ENCODE assay signal across 1 cellular context in genomic region chr13:108705031-108705430, GRCh38.
TF ChIP-seq lines count a peak whose summit lies in the region.

No MANE protein-coding gene starts in this region.

TF ChIP-seq in HepG2, 621 proteins besides CTCF, POLR2A, EP300 and RAD21 (continued from another document and continues in another):
- TF ChIP-seq ZNF503 (CRISPR knock-in tag; IDR thresholded peaks at IDR 0.05) (no peak), MZF1 (CRISPR knock-in tag; IDR thresholded peaks at IDR 0.05; ENCODE audit: borderline replicate concordance) (no peak), MED8 (CRISPR knock-in tag; IDR thresholded peaks at IDR 0.05; ENCODE audit: insufficient replicate concordance) (no peak), SRF (IDR thresholded peaks at IDR 0.05; ENCODE audit: low read depth, low read length) (no peak), ARID4A (CRISPR knock-in tag; IDR thresholded peaks at IDR 0.05; ENCODE audit: borderline replicate concordance) (no peak), HES4 (CRISPR knock-in tag; IDR thresholded peaks at IDR 0.05; ENCODE audit: borderline replicate concordance) (no peak), MLLT10 (CRISPR knock-in tag; IDR thresholded peaks at IDR 0.05) (no peak), CEBPB (IDR thresholded peaks at IDR 0.05; ENCODE audit: borderline replicate concordance, low read depth, low read length) (peak; percentile 69; the same call in 1 of the 2 replicates), ZBED4 (CRISPR knock-in tag; IDR thresholded peaks at IDR 0.05; ENCODE audit: borderline replicate concordance) (no peak), STAG1 (CRISPR knock-in tag; IDR thresholded peaks at IDR 0.05) (no peak), ARID5B (CRISPR knock-in tag; IDR thresholded peaks at IDR 0.05) (0 out of 2 replicates have a peak, but pooled peaks have one; percentile 17), ZNF546 (CRISPR knock-in tag; conservative IDR thresholded peaks at IDR 0.05) (no peak), PRDM4 (CRISPR knock-in tag; IDR thresholded peaks at IDR 0.05; ENCODE audit: borderline replicate concordance) (no peak), NR2F6 (IDR thresholded peaks at IDR 0.05) (no peak), NR2F6 (CRISPR knock-in tag; IDR thresholded peaks at IDR 0.05) (0 out of 2 replicates have a peak, but pooled peaks have one; percentile 30), SATB2 (CRISPR knock-in tag; IDR thresholded peaks at IDR 0.05) (no peak), XRCC5 (optimal IDR thresholded peaks at IDR 0.05; ENCODE audit: low read length) (no peak), ZNF33B (CRISPR knock-in tag; IDR thresholded peaks at IDR 0.05) (no peak), FOXC1 (CRISPR knock-in tag; IDR thresholded peaks at IDR 0.05; ENCODE audit: borderline replicate concordance) (no peak), ZSCAN21 (CRISPR knock-in tag; IDR thresholded peaks at IDR 0.05; ENCODE audit: borderline replicate concordance) (no peak), SMARCE1 (IDR thresholded peaks at IDR 0.05; ENCODE audit: borderline replicate concordance) (no peak), SRY (CRISPR knock-in tag; IDR thresholded peaks at IDR 0.05) (no peak), ZNF318 (CRISPR knock-in tag; IDR thresholded peaks at IDR 0.05) (no peak), HBP1 (CRISPR knock-in tag; IDR thresholded peaks at IDR 0.05; ENCODE audit: low read depth) (no peak), ZNF790 (CRISPR knock-in tag; IDR thresholded peaks at IDR 0.05; ENCODE audit: borderline replicate concordance) (no peak), FOXA1 (IDR thresholded peaks at IDR 0.05) (no peak), FOXA1 (CRISPR knock-in tag; IDR thresholded peaks at IDR 0.05) (0 out of 2 replicates have a peak, but pooled peaks have one; percentile 29)
